Comparison of ENCODE assay signal across 8 cellular contexts in genomic region chr11:695332-695605, GRCh38. TPM values are rescaled to one million over a fixed set of nuclear protein-coding genes. Genes with fewer than 3 reads are reported as not detected.
DNase-seq lines count a peak whose midpoint lies in the region; ATAC-seq, FAIRE-seq and TF ChIP-seq lines count a peak whose summit lies in the region.

No MANE protein-coding gene starts in this region.

- peaks cover 28% of the 10 kb centered on the region for H3F3A ChIP-seq in GM23338 (replicated peaks; ENCODE audit: low read depth)

- H2AFZ ChIP-seq in GM23338: no peak overlapping the region; the same call in 1 of the 2 replicates

- H3K27me3 Mint-ChIP-seq in GM23338 (ENCODE audit: insufficient read depth, low read depth, poor library complexity) (peaks cover 22% of the 10 kb centered on the region), activated B cell treated with CpG ODN at 0.5 μM for 24 hours (no peaks in the 10 kb centered on the region)

- no peak for TF ChIP-seq POLR2A in H54 (IDR thresholded peaks at IDR 0.05; ENCODE audit: low read depth, low read length)

- POLR2A ChIA-PET in activated B cell treated with CpG ODN at 0.5 μM for 24 hours (lab: Charles Lee): interaction anchor here (0.5 to 6.1 kb wide), 22 partner anchors 9 to 694 kb away, joined by 3 to 95 read pairs (median 5); partner anchors contain the start of genes BET1L, BRSK2, IRF7 and LRRC56

- H3K9me2 ChIP-seq in GM23338 (ENCODE audit: insufficient read depth): no peaks in the 10 kb centered on the region

- H3K4me1 ChIP-seq in GM23338 (ENCODE audit: insufficient read depth) (peaks cover 21% of the 10 kb centered on the region), right cardiac atrium (ENCODE audit: control insufficient read depth, insufficient read depth, low read length) (peaks cover 6% of the 10 kb centered on the region), skeletal muscle tissue (ENCODE audit: control insufficient read depth in 3 of 3, insufficient read depth in 3 of 3, low read length in 3 of 3) (peaks cover 31 to 46% (median 46%) of the 10 kb centered on the region in 3 donors)

- H3K4me3 ChIP-seq in GM23338 (peak overlapping the region; percentile 97), right cardiac atrium (ENCODE audit: low read length) (peak overlapping the region; percentile 80), skeletal muscle tissue (ENCODE audit: low read length in 3 of 3) (peak overlapping the region; percentile 69 to 87 (median 85))

- peak overlapping the region; percentile 94 for H3K27ac ChIP-seq in GM23338 (ENCODE audit: low read depth)
- peak overlapping the region; percentile 99 for H3K27ac ChIP-seq in right cardiac atrium (ENCODE audit: low read length)
- peak overlapping the region; percentile 98 for H3K27ac ChIP-seq in skeletal muscle tissue (ENCODE audit: low read depth, low read length)

- WGBS in right cardiac atrium: under 1% methylated on average over 32 of the region's 32 CpGs

- FAIRE-seq in H54 (lab: Jason Lieb, UNC): no peak

- H3K4me1 Mint-ChIP-seq in GM23338 (peaks cover 36% of the 10 kb centered on the region), activated B cell treated with CpG ODN at 0.5 μM for 24 hours (peaks cover 47% of the 10 kb centered on the region)

- H3K27me3 ChIP-seq in GM23338 (ENCODE audit: insufficient read depth) (no peaks in the 10 kb centered on the region), right cardiac atrium (ENCODE audit: control insufficient read depth, insufficient read depth) (no peaks in the 10 kb centered on the region), skeletal muscle tissue (ENCODE audit: control insufficient read depth in 3 of 3, insufficient read depth in 3 of 3, low read length in 3 of 3) (no peaks in the 10 kb centered on the region)

- ATAC-seq in GM23338 (no peak), activated B cell treated with CpG ODN at 0.5 μM for 24 hours (ENCODE audit: low read depth) (no peak), right cardiac atrium (no peak), GM18498 (IDR thresholded peaks at IDR 0.05; ENCODE audit: unreplicated experiment) (no peak), GM21786 (IDR thresholded peaks at IDR 0.05; ENCODE audit: unreplicated experiment) (no peak), HG03095 (IDR thresholded peaks at IDR 0.05; ENCODE audit: unreplicated experiment) (no peak)

- CTCF ChIA-PET in activated B cell treated with CpG ODN at 0.5 μM for 24 hours (lab: Charles Lee): interaction anchor here (1.2 to 9.7 kb wide), 3 partner anchors 29 to 141 kb away, joined by 5 to 70 read pairs (median 8); partner anchors contain the start of gene TALDO1

- H3K36me3 ChIP-seq in GM23338 (ENCODE audit: insufficient read depth) (no peaks in the 10 kb centered on the region), skeletal muscle tissue (ENCODE audit: control insufficient read depth in 3 of 3, insufficient read depth in 3 of 3, low read length in 3 of 3) (peaks cover 0 to 3% (median 2%) of the 10 kb centered on the region in 3 donors)

- peak overlapping the region; percentile 98 for H3K27ac Mint-ChIP-seq in GM23338
- H3K27ac Mint-ChIP-seq in activated B cell treated with CpG ODN at 0.5 μM for 24 hours: peak overlapping the region; percentile 94

- TF ChIP-seq CTCF in GM23338 (conservative IDR thresholded peaks at IDR 0.05; ENCODE audit: low read depth in 2 of 2) (no peak), activated B cell treated with CpG ODN at 0.5 μM for 24 hours (IDR thresholded peaks at IDR 0.05) (no peak)

- H3K36me3 Mint-ChIP-seq in GM23338 (ENCODE audit: low read depth) (peaks cover 14% of the 10 kb centered on the region), activated B cell treated with CpG ODN at 0.5 μM for 24 hours (ENCODE audit: low read depth) (peaks cover 17% of the 10 kb centered on the region)

- peaks cover 44% of the 10 kb centered on the region for H3K79me2 ChIP-seq in GM23338 (replicated peaks; ENCODE audit: insufficient read depth)

- H3K9me3 ChIP-seq in right cardiac atrium (ENCODE audit: control insufficient read depth, low read length) (no peaks in the 10 kb centered on the region), skeletal muscle tissue (ENCODE audit: control insufficient read depth in 3 of 3, low read length in 3 of 3) (no peaks in the 10 kb centered on the region)

- intact Hi-C loops in activated B cell treated with CpG ODN at 0.5 μM for 24 hours (cut with micrococcal nuclease): loop anchor here (1.0 to 10.0 kb wide), 7 partner anchors 32 to 690 kb away; partner anchors contain the start of genes BRSK2, LRRC56 and TALDO1
- intact Hi-C loops in right cardiac atrium (cut with DNase I): no loop called here

- H3K9ac ChIP-seq in skeletal muscle tissue (ENCODE audit: low read depth in 1 of 3, low read length in 3 of 3): peak overlapping the region; percentile 95 to 98 (median 97)

- peak overlapping the region; percentile 77 for H3K4me2 ChIP-seq in GM23338

- H3K9me3 Mint-ChIP-seq in GM23338 (peaks cover 4% of the 10 kb centered on the region; the same call in 2 of the 3 replicates), activated B cell treated with CpG ODN at 0.5 μM for 24 hours (no peaks in the 10 kb centered on the region)

- no peak for DNase-seq in GM23338 (ENCODE audit: low spot score)
- peak; percentile 98 for DNase-seq in activated B cell treated with CpG ODN at 0.5 μM for 24 hours
- no peak for DNase-seq in right cardiac atrium
- no peak for DNase-seq in H54 (ENCODE audit: insufficient read length, low spot score)

- peaks cover 9% of the 10 kb centered on the region for H4K20me1 ChIP-seq in GM23338 (replicated peaks; ENCODE audit: insufficient read depth)

- peak overlapping the region; percentile 82 for H3K4me3 Mint-ChIP-seq in GM23338
- H3K4me3 Mint-ChIP-seq in activated B cell treated with CpG ODN at 0.5 μM for 24 hours: peak overlapping the region; percentile 87

TF ChIP-seq in GM23338, 12 proteins besides CTCF, POLR2A, EP300 and RAD21 (continues in another document):
- TF ChIP-seq EZH2phosphoT487 (IDR thresholded peaks at IDR 0.05; ENCODE audit: unreplicated experiment) (no peak), CREB1 (CRISPR knock-in tag; IDR thresholded peaks at IDR 0.05; ENCODE audit: low read depth) (no peak)

RNA-seq across cellular contexts. Expression of gene DEAF1, which starts 0.2 kb away (rescaled TPM):
- total RNA-seq in GM23338 (2014; rRNA removed; shearing (Covaris generic)): 33.5 and 42.6 TPM in 2 replicates
- polyA plus RNA-seq in GM23338 (2016; fragmentation: Nextera tagmentation; extraction: Ambion mirVana) (47.8 and 49.3 TPM in 2 replicates), right cardiac atrium (17.5 TPM)
- total RNA-seq in activated B cell treated with CpG ODN at 0.5 μM for 24 hours (36.1 and 39.8 TPM in 2 replicates), right cardiac atrium (10 to 100 TPM; 18.2 to 25.2 (median 22.6) TPM), skeletal muscle tissue (17.2 TPM)

RNA-seq across cellular contexts. Expression of gene TMEM80, which starts 0.3 kb away (rescaled TPM):
- 12.8 and 13.1 TPM in 2 replicates for total RNA-seq in GM23338 (2014; rRNA removed; shearing (Covaris generic))
- 25.1 and 25.4 TPM in 2 replicates for polyA plus RNA-seq in GM23338 (2016; fragmentation: Nextera tagmentation; extraction: Ambion mirVana)
- total RNA-seq in activated B cell treated with CpG ODN at 0.5 μM for 24 hours: 34.1 and 44.4 TPM in 2 replicates
- total RNA-seq in right cardiac atrium: 10 to 100 TPM; 12.6 to 16.4 (median 14.3) TPM
- 17.6 TPM for polyA plus RNA-seq in right cardiac atrium
- 5.7 TPM for total RNA-seq in skeletal muscle tissue

RNA-seq across cellular contexts. Expression of gene EPS8L2, which starts 10.8 kb away (rescaled TPM):
- 34.1 and 38.7 TPM in 2 replicates for total RNA-seq in GM23338 (2014; rRNA removed; shearing (Covaris generic))
- polyA plus RNA-seq in GM23338 (2016; fragmentation: Nextera tagmentation; extraction: Ambion mirVana) (56.5 and 59.4 TPM in 2 replicates), right cardiac atrium (3.1 TPM)
- total RNA-seq in activated B cell treated with CpG ODN at 0.5 μM for 24 hours (5.6 and 5.9 TPM in 2 replicates), right cardiac atrium (1 to 10 TPM; 5.5 to 8.2 (median 6.3) TPM), skeletal muscle tissue (1.0 TPM)

RNA-seq across cellular contexts. Expression of gene TALDO1, which starts 52.0 kb away (rescaled TPM):
- 339 and 353 TPM in 2 replicates for total RNA-seq in GM23338 (2014; rRNA removed; shearing (Covaris generic))
- polyA plus RNA-seq in GM23338 (2016; fragmentation: Nextera tagmentation; extraction: Ambion mirVana) (402 and 411 TPM in 2 replicates), right cardiac atrium (82.3 TPM)
- total RNA-seq in activated B cell treated with CpG ODN at 0.5 μM for 24 hours (194 and 244 TPM in 2 replicates), right cardiac atrium (10 to 100 TPM; 84.7 to 99.9 (median 94.9) TPM), skeletal muscle tissue (78.3 TPM)

RNA-seq across cellular contexts. Expression of gene DRD4, which starts 58.2 kb away (rescaled TPM):
- total RNA-seq in GM23338 (2014; rRNA removed; shearing (Covaris generic)): 0.27 and 1.0 TPM in 2 replicates
- 1.3 and 1.8 TPM in 2 replicates for polyA plus RNA-seq in GM23338 (2016; fragmentation: Nextera tagmentation; extraction: Ambion mirVana)
- total RNA-seq in activated B cell treated with CpG ODN at 0.5 μM for 24 hours: 0.42 and 0.49 TPM in 2 replicates
- total RNA-seq in right cardiac atrium: 1 to 10 TPM in 1 of 4 donors, under 1 TPM in 2, not detected in 1; 0.26 to 1.0 (median 0.29) TPM
- 0.14 TPM for polyA plus RNA-seq in right cardiac atrium
- not detected for total RNA-seq in skeletal muscle tissue
